ENCODE assay signal across 33 cellular contexts in the genomic region with DNA sequence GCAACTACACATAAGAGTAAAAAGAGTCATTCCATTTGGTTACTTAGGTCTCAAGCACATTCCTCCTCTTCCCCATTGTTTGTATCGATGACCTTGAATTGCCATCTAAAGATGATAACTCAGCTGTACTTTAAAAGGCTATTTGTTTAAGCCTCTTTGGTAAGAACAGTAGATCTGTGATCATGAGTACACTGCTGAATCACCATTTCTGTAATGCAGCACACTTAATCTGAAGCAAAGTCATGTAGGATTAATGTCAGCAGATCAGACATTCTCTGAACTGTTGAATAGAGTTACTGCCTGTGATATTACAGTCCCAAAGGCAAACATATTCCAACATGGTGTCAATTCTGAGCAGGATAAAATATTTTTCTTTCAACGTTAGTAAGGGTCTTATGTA.
"Had no signal": no experiment of that assay in that cellular context is flagged by ENCODE, and none has a peak within 500 bp of the region (broad histone marks: within the 10 kb centered on the region; RNA-seq: fewer than 3 reads in every experiment).

No MANE protein-coding gene starts in this region.

- H3K27ac ChIP-seq: adrenal gland, ascending aorta, cardiac muscle cell, VCaP had no signal

- H3K4me1 ChIP-seq: adrenal gland, ascending aorta had no signal

- FAIRE-seq: bronchial epithelial cell, TTC549 had no signal

- H3K27me3 ChIP-seq: adrenal gland, ascending aorta, cardiac muscle cell had no signal

- ATAC-seq: activated CD4-positive, alpha-beta T cell treated with anti-CD3 and anti-CD28 coated beads for 36 hours; activated naive CD4-positive, alpha-beta T cell treated with anti-CD3 and anti-CD28 coated beads, Interleukin-2, amount 50 U/mL, for 72 hours; activated T-cell treated with anti-CD3 and anti-CD28 coated beads, Interleukin-2, amount 50 U/mL, for 4 hours; activated T-cell treated with anti-CD3 and anti-CD28 coated beads, Interleukin-2, amount 50 U/mL, for 72 hours; activated T-helper 17 cell treated with anti-CD3 and anti-CD28 coated beads, Interleukin-2, amount 50 U/mL, for 72 hours had no signal

- H3K4me3 ChIP-seq: adrenal gland, ascending aorta, cardiac muscle cell had no signal

- H3K36me3 ChIP-seq: adrenal gland, ascending aorta, cardiac muscle cell had no signal

- H3K9me3 ChIP-seq: adrenal gland, ascending aorta had no signal

- DNase-seq: activated B cell treated with CpG ODN at 0.5 μM for 24 hours; activated CD4-positive, alpha-beta memory T cell treated with anti-CD3 and anti-CD28 coated beads, Interleukin-2, amount 10 ng/mL, durations not matched to agents 7 days and 5 days; activated CD4-positive, alpha-beta T cell treated with anti-CD3 and anti-CD28 coated beads for 1 hour; activated CD4-positive, alpha-beta T cell treated with anti-CD3 and anti-CD28 coated beads for 36 hours; activated CD4-positive, alpha-beta T cell treated with anti-CD3 and anti-CD28 coated beads for 48 hours; activated CD4-positive, alpha-beta T cell treated with anti-CD3 and anti-CD28 coated beads, Interleukin-2, amount 10 ng/mL, durations not matched to agents 7 days and 5 days; activated CD4-positive, alpha-beta T cell treated with anti-CD3 and anti-CD28 coated beads, Interleukin-2, amount 50 U/mL, for 48 hours; activated CD8-positive, alpha-beta memory T cell treated with anti-CD3 and anti-CD28 coated beads, Interleukin-2, amount 50 U/mL, for 4 hours; activated effector memory CD4-positive, alpha-beta T cell treated with anti-CD3 and anti-CD28 coated beads, Interleukin-2, amount 50 U/mL, for 16 hours; activated gamma-delta T cell treated with Interleukin-2 at 50 U/mL for 16 hours; activated naive CD4-positive, alpha-beta T cell; activated naive CD4-positive, alpha-beta T cell treated with anti-CD3 and anti-CD28 coated beads for 36 hours; activated naive CD4-positive, alpha-beta T cell treated with anti-CD3 and anti-CD28 coated beads, Interleukin-2, amount 50 U/mL, for 16 hours; activated naive CD8-positive, alpha-beta T cell treated with anti-CD3 and anti-CD28 coated beads for 36 hours; activated T-cell treated with anti-CD3 and anti-CD28 coated beads for 4 hours; activated T-cell treated with anti-CD3 and anti-CD28 coated beads, Interleukin-2, amount 50 U/mL, for 1 hour; activated T-cell treated with anti-CD3 and anti-CD28 coated beads, Interleukin-2, amount 50 U/mL, for 4 hours; activated T-cell treated with anti-CD3 and anti-CD28 coated beads, Interleukin-2, amount 50 U/mL, for 72 hours; adrenal gland; amygdala; anterior cingulate cortex; caudate nucleus; cerebellar nuclear complex; T-helper 1 cell; T-helper 2 cell; T-helper 9 cell had no signal
